In genomic region chr7:157282141-157282801, GRCh38 we compare ENCODE assay signal across 1 cellular context.
TF ChIP-seq lines count a peak whose summit lies in the region.

No MANE protein-coding gene starts in this region.

TF ChIP-seq in HepG2, 621 proteins besides CTCF, POLR2A, EP300 and RAD21 (continued from another document):
- TF ChIP-seq MLXIP (CRISPR knock-in tag; IDR thresholded peaks at IDR 0.05; ENCODE audit: borderline replicate concordance) (no peak), ZSCAN9 (CRISPR knock-in tag; IDR thresholded peaks at IDR 0.05; ENCODE audit: borderline replicate concordance) (no peak), HIVEP1 (CRISPR knock-in tag; IDR thresholded peaks at IDR 0.05) (no peak), BCL3 (CRISPR knock-in tag; IDR thresholded peaks at IDR 0.05) (no peak), ZBTB33 (CRISPR knock-in tag; IDR thresholded peaks at IDR 0.05) (0 out of 2 replicates have a peak, but pooled peaks have one; percentile 3)
